Comparison of ENCODE assay signal across 9 cellular contexts in genomic region chr5:176818391-176819098, GRCh38. TPM values are rescaled to one million over a fixed set of nuclear protein-coding genes. Genes with fewer than 3 reads are reported as not detected.
DNase-seq lines count a peak whose midpoint lies in the region; ATAC-seq and TF ChIP-seq lines count a peak whose summit lies in the region.
"Had no signal": no experiment of that assay in that cellular context is flagged by ENCODE, and none has a peak within 500 bp of the region (broad histone marks: within the 10 kb centered on the region; RNA-seq: fewer than 3 reads in every experiment).

No MANE protein-coding gene starts in this region.

- dilution Hi-C loops in mammary epithelial cell (cut with HindIII; ENCODE audit: low sequenced_read_pairs): no loop called here

- H3K27ac ChIP-seq in PC-3 (ENCODE audit: low read length) (no peak overlapping the region), mammary epithelial cell (ENCODE audit: insufficient read depth, low read depth, low read length) (no peak overlapping the region)

- H3K4me3 ChIP-seq in PC-3 (ENCODE audit: low read length): peak overlapping the region; percentile 68
- H3K4me3 ChIP-seq in mammary epithelial cell (replicated peaks in 1 of 3; ENCODE audit: insufficient read depth in 1 of 3, low read depth in 2 of 3, low read length in 3 of 3): no peak overlapping the region
- H3K4me3 ChIP-seq: K562 had no signal

- H3K4me1 ChIP-seq in PC-3 (ENCODE audit: insufficient read depth, low read length): peaks cover 23% of the 10 kb centered on the region
- H3K4me1 ChIP-seq in mammary epithelial cell (ENCODE audit: insufficient read depth, low read length): peaks cover 23% of the 10 kb centered on the region

- TF ChIP-seq CTCF in PC-3 (conservative IDR thresholded peaks at IDR 0.05; ENCODE audit: low read depth, low read length) (no peak), mammary epithelial cell (conservative IDR thresholded peaks at IDR 0.05 in 1 of 2, IDR thresholded peaks at IDR 0.05 in 1 of 2; ENCODE audit: extremely low read depth in 1 of 2, insufficient read depth in 1 of 2, low read depth in 1 of 2, low read length in 2 of 2) (no peak)

- H2AFZ ChIP-seq in PC-3 (ENCODE audit: low read length) (peak overlapping the region; percentile 75; the same call in 1 of the 2 replicates), mammary epithelial cell (ENCODE audit: low read depth, low read length) (no peak overlapping the region)

- H3K27me3 ChIP-seq in PC-3 (ENCODE audit: low read length) (no peaks in the 10 kb centered on the region), mammary epithelial cell (ENCODE audit: insufficient read depth, low read length) (peaks cover 5% of the 10 kb centered on the region)

- POLR2A ChIA-PET in PC-3 (lab: Charles Lee; ENCODE audit: unreplicated experiment): no interaction called here

- H3F3A ChIP-seq in PC-3 (ENCODE audit: low read length, unreplicated experiment): no peaks in the 10 kb centered on the region

- H3K79me2 ChIP-seq in PC-3 (ENCODE audit: low read length) (no peaks in the 10 kb centered on the region), mammary epithelial cell (ENCODE audit: insufficient read depth, low read length) (no peaks in the 10 kb centered on the region)

- DNase-seq in DMS53 treated with DMSO at 0.1 percent for 48 hours (lab: John Stamatoyannopoulos, UW; ENCODE audit: unreplicated experiment): peak; percentile 84
- no peak for DNase-seq in PC-3
- no peak for DNase-seq in left lobe of liver (ENCODE audit: low spot score)
- no peak for DNase-seq in AG20443 (ENCODE audit: low spot score)
- DNase-seq in NCI-H187 treated with DMSO at 0.1 percent for 48 hours (lab: John Stamatoyannopoulos, UW): no peak
- no peak for DNase-seq in mammary epithelial cell

- in situ Hi-C loops in mammary epithelial cell (cut with MboI; ENCODE audit: low sequenced_read_pairs in 2 of 2): no loop called here

- CTCF ChIA-PET in PC-3 (lab: Charles Lee): no interaction called here
- CTCF ChIA-PET in mammary epithelial cell (lab: Charles Lee; ENCODE audit: low non-redundant PET): no interaction called here

- H3K36me3 ChIP-seq in PC-3 (ENCODE audit: low read depth, low read length) (no peaks in the 10 kb centered on the region), mammary epithelial cell (ENCODE audit: insufficient read depth, low read length) (no peaks in the 10 kb centered on the region)

- no peaks in the 10 kb centered on the region for H3K9me2 ChIP-seq in PC-3 (replicated peaks; ENCODE audit: low read length)

- no peak overlapping the region for H3K9ac ChIP-seq in PC-3 (ENCODE audit: low read length)
- H3K9ac ChIP-seq in mammary epithelial cell (ENCODE audit: insufficient read depth, low read length): no peak overlapping the region

- no peaks in the 10 kb centered on the region for H4K20me1 ChIP-seq in PC-3 (ENCODE audit: low read length)
- no peaks in the 10 kb centered on the region for H4K20me1 ChIP-seq in mammary epithelial cell (ENCODE audit: insufficient read depth, low read length)

- H3K4me2 ChIP-seq in PC-3 (ENCODE audit: low read length): peak overlapping the region; percentile 86
- no peak overlapping the region for H3K4me2 ChIP-seq in mammary epithelial cell (ENCODE audit: insufficient read depth, low read depth, low read length)

- no peaks in the 10 kb centered on the region for H3K9me3 ChIP-seq in PC-3 (ENCODE audit: low read length)
- H3K9me3 ChIP-seq in mammary epithelial cell (replicated peaks; ENCODE audit: insufficient read depth, low read length): no peaks in the 10 kb centered on the region

- intact Hi-C loops in PC-3 (cut with micrococcal nuclease): loop anchor here (10.0 kb wide), 1 partner anchor 154 kb away; no protein-coding TSS in a partner anchor
- intact Hi-C loops in mammary epithelial cell (cut with micrococcal nuclease): loop anchor here (10.0 kb wide), 1 partner anchor 136 kb away; no protein-coding TSS in a partner anchor

- no TSS peak for BruUV-seq in PC-3 (replicated peaks; lab: Mats Ljungman, UMichigan)
- BruUV-seq in mammary epithelial cell (replicated peaks; lab: Mats Ljungman, UMichigan): no TSS peak

- 61% methylated on average over 10 of the region's 12 CpGs for WGBS in mammary epithelial cell (ENCODE audit: low coverage, missing lambda C conversion rate)

- ATAC-seq in GM19467 (IDR thresholded peaks at IDR 0.05; ENCODE audit: unreplicated experiment) (peak; percentile 66), PC-3 (no peak), left lobe of liver (peak; percentile 61), GM18858 (IDR thresholded peaks at IDR 0.05; ENCODE audit: unreplicated experiment) (no peak)

RNA-seq across cellular contexts. Expression of gene UNC5A, which starts 8.2 kb away (rescaled TPM):
- total RNA-seq in PC-3 (2014; rRNA removed) (0.07 and 0.46 TPM in 2 replicates), left lobe of liver (not detected), mammary epithelial cell (under 1 TPM in 1 of 2 donors, not detected in 1; 0.07 TPM)
- polyA plus RNA-seq in mammary epithelial cell: 0.07 TPM
- polyA minus RNA-seq in mammary epithelial cell: not detected
- total RNA-seq: K562 had no signal
- polyA plus RNA-seq: K562 had no signal

Comparison
In these comparisons a context has a peak if more than half of its experiments do, and no peak if none do; other contexts are left out.
1. ATAC-seq: peak in GM19467 (single experiment) and left lobe of liver (single experiment); none in PC-3 (single experiment) and GM18858 (single experiment).